In the genomic region with DNA sequence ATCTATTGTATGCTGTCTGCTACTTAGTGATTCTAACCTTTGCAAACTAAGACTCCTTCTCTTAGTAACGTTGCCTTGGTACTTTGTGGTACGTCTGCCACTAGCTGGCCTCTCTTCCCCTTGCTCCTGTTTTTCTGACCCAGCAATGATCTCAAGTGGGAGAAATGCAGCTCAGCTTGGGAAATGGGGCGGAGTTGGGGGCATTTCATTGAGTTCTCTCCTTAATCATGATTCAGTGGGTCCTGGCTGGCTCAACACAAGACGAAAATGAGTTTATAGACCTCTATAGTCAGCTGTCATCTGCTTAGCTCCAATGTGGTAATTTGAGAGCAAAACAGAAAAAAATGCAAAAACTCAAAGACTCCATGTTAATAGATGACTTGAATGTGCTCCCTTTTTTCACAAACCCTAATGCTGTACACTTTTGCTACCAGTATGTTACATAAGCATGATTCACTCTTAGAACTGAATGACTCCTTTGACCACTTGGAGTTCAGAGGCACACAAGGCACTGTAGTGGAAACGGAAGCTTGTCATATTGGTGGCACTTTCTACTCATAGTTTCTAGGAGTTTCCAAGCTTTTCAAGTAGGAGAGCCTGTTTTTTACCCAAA, we compare ENCODE assay signal across 1 cellular context.
TF ChIP-seq lines count a peak whose summit lies in the region.

No MANE protein-coding gene starts in this region.

TF ChIP-seq in H1, 55 proteins besides CTCF, POLR2A, EP300 and RAD21:
- TF ChIP-seq BCL11A (IDR thresholded peaks at IDR 0.05; ENCODE audit: low read depth in 2 of 2, low read length in 2 of 2), result no peak
- no peak for TF ChIP-seq CBX8 (IDR thresholded peaks at IDR 0.05; ENCODE audit: borderline replicate concordance, low read depth, low read length)
- TF ChIP-seq ASH2L (IDR thresholded peaks at IDR 0.05; ENCODE audit: low read length), result no peak
- no peak for TF ChIP-seq CBX5 (IDR thresholded peaks at IDR 0.05; ENCODE audit: low read depth, low read length)
